Comparison of ENCODE assay signal across 1 cellular context in genomic region chr16:5523794-5524193, GRCh38.
TF ChIP-seq lines count a peak whose summit lies in the region.

No MANE protein-coding gene starts in this region.

TF ChIP-seq in SK-N-SH treated with all-trans-retinoic acid at 6 μM for 48 hours, 23 proteins besides CTCF, POLR2A, EP300 and RAD21 (continued from another document):
- no peak for TF ChIP-seq POU6F1 (CRISPR knock-in tag; IDR thresholded peaks at IDR 0.05; ENCODE audit: borderline replicate concordance, low read depth)
- TF ChIP-seq GLIS3 (CRISPR knock-in tag; IDR thresholded peaks at IDR 0.05) = no peak
- TF ChIP-seq ZFP30 (CRISPR knock-in tag; IDR thresholded peaks at IDR 0.05) = no peak
- TF ChIP-seq ISL1 (CRISPR knock-in tag; IDR thresholded peaks at IDR 0.05) = no peak
- TF ChIP-seq ARNTL (CRISPR knock-in tag; IDR thresholded peaks at IDR 0.05; ENCODE audit: borderline replicate concordance, low read depth) = no peak
- TF ChIP-seq CSRNP3 (CRISPR knock-in tag; IDR thresholded peaks at IDR 0.05) = no peak
- TF ChIP-seq BACH2 (CRISPR knock-in tag; IDR thresholded peaks at IDR 0.05; ENCODE audit: borderline replicate concordance) = no peak
- TF ChIP-seq PATZ1 (CRISPR knock-in tag; IDR thresholded peaks at IDR 0.05; ENCODE audit: borderline replicate concordance) = no peak
- no peak for TF ChIP-seq TCF4 (CRISPR knock-in tag; IDR thresholded peaks at IDR 0.05; ENCODE audit: borderline replicate concordance)
- TF ChIP-seq ZNF8 (CRISPR knock-in tag; IDR thresholded peaks at IDR 0.05) = no peak
- TF ChIP-seq ZNF70 (CRISPR knock-in tag; IDR thresholded peaks at IDR 0.05) = no peak
- TF ChIP-seq ZC3H10 (CRISPR knock-in tag; IDR thresholded peaks at IDR 0.05) = no peak
- no peak for TF ChIP-seq SNAI2 (CRISPR knock-in tag; IDR thresholded peaks at IDR 0.05)
- TF ChIP-seq TSHZ2 (CRISPR knock-in tag; IDR thresholded peaks at IDR 0.05) = no peak
- no peak for TF ChIP-seq ZNF565 (CRISPR knock-in tag; conservative IDR thresholded peaks at IDR 0.05; ENCODE audit: low read depth)
- TF ChIP-seq CSDC2 (CRISPR knock-in tag; IDR thresholded peaks at IDR 0.05) = no peak
- TF ChIP-seq CREB5 (CRISPR knock-in tag; IDR thresholded peaks at IDR 0.05; ENCODE audit: low read depth) = no peak
